14 cellular contexts compared by ENCODE assay signal in genomic region chr3:150311156-150311555, GRCh38.
DNase-seq lines count a peak whose midpoint lies in the region; ATAC-seq and TF ChIP-seq lines count a peak whose summit lies in the region.
"Had no signal": no experiment of that assay in that cellular context is flagged by ENCODE, and none has a peak within 500 bp of the region (broad histone marks: within the 10 kb centered on the region; RNA-seq: fewer than 3 reads in every experiment).

No MANE protein-coding gene starts in this region.

- peak overlapping the region in 2 of 3 experiments; percentile 9 to 88 for H3K27ac Mint-ChIP-seq in nephron
- H3K27ac Mint-ChIP-seq: CD8-positive, alpha-beta memory T cell; GM23338; H9 had no signal

- intact Hi-C loops in upper lobe of right lung (cut with DNase I) (no loop called here), dorsolateral prefrontal cortex (cut with DNase I) (no loop called here)

- in situ Hi-C loops in GM23248 (cut with MboI): no loop called here

- ATAC-seq in upper lobe of right lung (no peak), GM21529 (IDR thresholded peaks at IDR 0.05; ENCODE audit: unreplicated experiment) (no peak), GM19035 (IDR thresholded peaks at IDR 0.05; ENCODE audit: unreplicated experiment) (no peak)
- ATAC-seq: GM23338 had no signal

- 61 to 69% methylated on average over 1 of the region's 1 CpG for WGBS in GM23248 (ENCODE audit: low coverage in 1 of 2, low lambda C conversion rate in 2 of 2, missing lambda C conversion rate in 2 of 2), 2 experiments

- H2AFZ ChIP-seq in GM23248: 0 out of 2 replicates have a peak overlapping the region, but pooled peaks have one; percentile 21
- H2AFZ ChIP-seq: GM23338 had no signal

- peaks cover 14% of the 10 kb centered on the region; the same call in 1 of the 2 replicates for H3F3A ChIP-seq in GM23248 (ENCODE audit: insufficient read depth)

- no peaks in the 10 kb centered on the region for H3K27me3 ChIP-seq in GM23248 (replicated peaks; ENCODE audit: insufficient read depth)
- no peaks in the 10 kb centered on the region for H3K27me3 ChIP-seq in SJCRH30
- H3K27me3 ChIP-seq in upper lobe of right lung: no peaks in the 10 kb centered on the region
- peaks cover 0 to 3% (median 0%) of the 10 kb centered on the region in 45 donors for H3K27me3 ChIP-seq in dorsolateral prefrontal cortex
- H3K27me3 ChIP-seq: BLaER1 had no signal

- H3K4me1 ChIP-seq in GM23248 (ENCODE audit: insufficient read depth) (no peaks in the 10 kb centered on the region), SJCRH30 (peaks cover 42% of the 10 kb centered on the region), upper lobe of right lung (no peaks in the 10 kb centered on the region)
- H3K4me1 ChIP-seq: BLaER1 had no signal

- H3K9ac ChIP-seq in GM23248: no peak overlapping the region
- H3K9ac ChIP-seq: BLaER1 had no signal

- H3K27me3 Mint-ChIP-seq in nephron (ENCODE audit: low read depth): no peaks in the 10 kb centered on the region

- no peaks in the 10 kb centered on the region for H3K79me2 ChIP-seq in GM23248 (ENCODE audit: insufficient read depth)

- DNase-seq in GM23248 (no peak), SJCRH30 (peak in 1 of 2 experiments; percentile 49), upper lobe of right lung (no peak), dorsolateral prefrontal cortex (no peak)
- DNase-seq: 8988T; AML-193; Caco-2; CD8-positive, alpha-beta memory T cell; H9 had no signal

- peaks cover 61% of the 10 kb centered on the region for H3K4me1 Mint-ChIP-seq in nephron
- H3K4me1 Mint-ChIP-seq: CD8-positive, alpha-beta memory T cell had no signal

- H3K36me3 ChIP-seq in GM23248 (ENCODE audit: low read depth) (no peaks in the 10 kb centered on the region), SJCRH30 (no peaks in the 10 kb centered on the region), upper lobe of right lung (no peaks in the 10 kb centered on the region)
- H3K36me3 ChIP-seq: BLaER1 had no signal

- no peaks in the 10 kb centered on the region for H3K9me3 ChIP-seq in GM23248 (ENCODE audit: low read depth)
- 0 out of 2 replicates have a peak, but pooled peaks cover 9% of the 10 kb centered on the region for H3K9me3 ChIP-seq in SJCRH30 (replicated peaks)
- H3K9me3 ChIP-seq in upper lobe of right lung: no peaks in the 10 kb centered on the region
- H3K9me3 ChIP-seq: BLaER1, Caco-2 had no signal

- H3K4me3 ChIP-seq in GM23248 (no peak overlapping the region), SJCRH30 (no peak overlapping the region), upper lobe of right lung (no peak overlapping the region), dorsolateral prefrontal cortex (no peak overlapping the region)
- H3K4me3 ChIP-seq: BLaER1, GM23338 had no signal

- H3K4me2 ChIP-seq in GM23248 (ENCODE audit: unreplicated experiment): no peak overlapping the region
- H3K4me2 ChIP-seq: BLaER1, GM23338 had no signal

- H3K9me2 ChIP-seq in GM23248 (ENCODE audit: insufficient read depth): no peaks in the 10 kb centered on the region

- H3K27ac ChIP-seq in GM23248: no peak overlapping the region
- H3K27ac ChIP-seq in SJCRH30: peak overlapping the region; percentile 8; the same call in 1 of the 2 replicates
- H3K27ac ChIP-seq in upper lobe of right lung: peak overlapping the region; percentile 9
- no peak overlapping the region for H3K27ac ChIP-seq in dorsolateral prefrontal cortex
- H3K27ac ChIP-seq: BLaER1 had no signal

- peaks cover 4% of the 10 kb centered on the region for H3K9me3 Mint-ChIP-seq in nephron
- H3K9me3 Mint-ChIP-seq: CD8-positive, alpha-beta memory T cell; GM23338; H9 had no signal

- no peaks in the 10 kb centered on the region for H4K20me1 ChIP-seq in GM23248 (ENCODE audit: insufficient read depth)
- H4K20me1 ChIP-seq: BLaER1 had no signal

- no peaks in the 10 kb centered on the region for H3K36me3 Mint-ChIP-seq in nephron (ENCODE audit: low read depth)
- H3K36me3 Mint-ChIP-seq: CD8-positive, alpha-beta memory T cell had no signal

- TF ChIP-seq CTCF in nephron (IDR thresholded peaks at IDR 0.05; ENCODE audit: unreplicated experiment in 3 of 3): no peak
- TF ChIP-seq CTCF in upper lobe of right lung (IDR thresholded peaks at IDR 0.05): no peak
- no peak for TF ChIP-seq CTCF in dorsolateral prefrontal cortex (IDR thresholded peaks at IDR 0.05 in 54 of 56, conservative IDR thresholded peaks at IDR 0.05 in 2 of 56; ENCODE audit: low read depth in 1 of 56, partially characterized antibody in 56 of 56)

- H3K4me3 Mint-ChIP-seq in nephron: no peak overlapping the region
- H3K4me3 Mint-ChIP-seq: CD8-positive, alpha-beta memory T cell; GM23338; H9 had no signal

Comparison
In these comparisons a context has a peak if more than half of its experiments do, and no peak if none do; other contexts are left out.
1. H3K27ac ChIP-seq: peak in SJCRH30 (single experiment) and upper lobe of right lung (single experiment); none in GM23248 (single experiment) and dorsolateral prefrontal cortex (0 of 59).